1 cellular context compared by ENCODE assay signal in the genomic region with DNA sequence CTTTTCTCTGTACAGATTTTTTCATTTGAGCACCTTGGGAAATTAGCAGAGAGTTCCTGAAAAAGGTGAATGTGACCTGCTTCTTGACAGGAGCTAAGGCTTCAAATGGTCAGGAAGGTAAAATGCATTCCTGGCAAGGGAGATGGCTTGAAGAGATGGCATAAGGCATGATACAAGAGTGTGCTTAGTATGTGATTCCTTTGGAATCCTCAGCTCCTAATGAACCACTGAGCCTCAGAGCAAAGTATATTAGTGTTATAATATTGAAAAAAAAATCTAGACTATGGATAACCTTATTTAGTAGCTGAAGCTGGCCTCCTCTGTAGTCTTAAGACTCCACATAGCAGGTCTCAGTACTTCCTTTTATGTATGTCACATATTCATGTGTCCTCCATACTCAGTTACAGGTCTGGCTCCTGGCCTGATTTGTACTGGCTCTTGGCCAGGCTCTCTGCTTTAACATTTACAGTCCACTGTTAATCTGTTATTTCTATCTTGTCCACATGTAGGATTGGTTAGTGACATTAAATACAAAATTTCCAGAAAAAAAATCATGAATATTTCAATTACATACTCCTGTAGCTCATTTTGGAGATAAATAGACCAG.
TF ChIP-seq lines count a peak whose summit lies in the region.

No MANE protein-coding gene starts in this region.

TF ChIP-seq in GM12878, 131 proteins besides CTCF, POLR2A, EP300 and RAD21:
- no peak for TF ChIP-seq ESRRA (IDR thresholded peaks at IDR 0.05; ENCODE audit: low read length)
- TF ChIP-seq NFYA (IDR thresholded peaks at IDR 0.05; ENCODE audit: borderline replicate concordance, low read depth, low read length): no peak
- TF ChIP-seq SKIL (IDR thresholded peaks at IDR 0.05; ENCODE audit: low read depth, poor library complexity, severe bottlenecking): no peak
- no peak for TF ChIP-seq SPI1 (IDR thresholded peaks at IDR 0.05; ENCODE audit: borderline replicate concordance, insufficient read depth, low read depth, low read length)
- TF ChIP-seq CEBPZ (IDR thresholded peaks at IDR 0.05; ENCODE audit: low read depth, low read length): no peak
- no peak for TF ChIP-seq KLF5 (IDR thresholded peaks at IDR 0.05; ENCODE audit: partially characterized antibody)
- no peak for TF ChIP-seq SMC3 (IDR thresholded peaks at IDR 0.05; ENCODE audit: borderline replicate concordance, low read length)
- TF ChIP-seq IRF5 (IDR thresholded peaks at IDR 0.05; ENCODE audit: borderline replicate concordance): no peak
- TF ChIP-seq STAT3 (IDR thresholded peaks at IDR 0.05; ENCODE audit: low read depth, low read length): no peak
- no peak for TF ChIP-seq HDAC6 (IDR thresholded peaks at IDR 0.05; ENCODE audit: unreplicated experiment)
- TF ChIP-seq ELK1 (IDR thresholded peaks at IDR 0.05; ENCODE audit: low read depth, low read length): no peak
- no peak for TF ChIP-seq CHD1 (IDR thresholded peaks at IDR 0.05; ENCODE audit: low read depth, low read length)
- no peak for TF ChIP-seq RBBP5 (conservative IDR thresholded peaks at IDR 0.05)
- no peak for TF ChIP-seq ZNF384 (IDR thresholded peaks at IDR 0.05; ENCODE audit: borderline replicate concordance, low read depth, low read length)
- no peak for TF ChIP-seq RFX5 (IDR thresholded peaks at IDR 0.05; ENCODE audit: low read depth, low read length)
- no peak for TF ChIP-seq MEF2B (IDR thresholded peaks at IDR 0.05; ENCODE audit: partially characterized antibody, poor library complexity, severe bottlenecking)
